In the genomic region with DNA sequence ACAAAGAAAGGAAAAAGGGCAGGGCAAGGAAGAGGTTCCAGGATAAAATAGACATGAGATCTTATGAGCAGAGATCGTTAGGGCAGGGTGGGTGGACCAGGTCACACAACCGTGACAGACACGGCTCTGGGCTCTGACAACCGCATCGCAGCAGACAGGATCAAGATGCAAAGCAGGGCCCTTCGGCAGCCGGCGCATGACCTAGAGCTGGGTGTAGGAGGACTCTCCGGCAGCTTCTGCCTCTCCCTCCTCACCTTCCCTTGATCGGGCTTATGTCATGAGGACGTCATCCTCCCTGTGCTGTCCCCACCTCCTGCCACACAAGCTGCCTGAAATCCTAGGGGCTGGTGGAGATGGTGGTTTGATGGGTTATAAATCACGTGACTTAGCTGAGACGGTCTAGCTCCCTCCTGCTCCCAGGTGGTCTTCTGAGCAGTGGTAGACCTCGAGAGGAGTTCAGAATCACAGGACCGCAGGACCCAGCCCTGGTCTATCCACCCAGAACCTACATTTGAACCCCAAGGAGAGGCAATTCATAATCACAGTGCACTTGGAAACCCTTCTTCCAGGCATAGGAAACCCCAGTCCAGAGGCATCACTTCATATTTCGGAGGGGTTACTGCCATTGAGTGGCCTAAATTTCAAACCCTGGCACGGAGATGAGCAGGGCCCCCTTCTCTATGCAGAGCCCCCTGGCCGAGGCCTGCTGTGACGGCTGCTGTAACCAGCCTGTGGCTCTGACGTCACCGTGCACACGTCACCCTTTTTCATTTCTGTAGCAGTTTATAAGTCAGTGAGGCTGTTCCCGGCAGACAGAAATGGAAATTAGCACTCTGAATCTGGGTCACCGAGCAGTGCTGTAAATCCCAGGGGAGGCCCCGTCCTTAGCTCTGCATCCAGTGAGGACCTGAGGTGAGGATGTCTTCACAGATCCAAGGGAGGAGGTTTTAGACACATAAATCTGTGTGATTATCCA, we compare ENCODE assay signal across 8 cellular contexts. TPM values are rescaled to one million over a fixed set of nuclear protein-coding genes. Genes with fewer than 3 reads are reported as not detected.
DNase-seq lines count a peak whose midpoint lies in the region; ATAC-seq and TF ChIP-seq lines count a peak whose summit lies in the region.

No MANE protein-coding gene starts in this region.

- peaks cover 0 to 15% of the 10 kb centered on the region in 2 donors for H3K27me3 Mint-ChIP-seq in T-cell

- H3K4me1 ChIP-seq in spleen (peaks cover 7 to 90% (median 53%) of the 10 kb centered on the region in 6 donors), PC-9 (replicated peaks; ENCODE audit: insufficient read depth) (no peaks in the 10 kb centered on the region), prostate gland (replicated peaks) (no peaks in the 10 kb centered on the region)

- H3K9me2 ChIP-seq in PC-9 (ENCODE audit: insufficient read depth), result no peaks in the 10 kb centered on the region

- no peaks in the 10 kb centered on the region for H4K20me1 ChIP-seq in PC-9 (ENCODE audit: insufficient read depth)

- no peaks in the 10 kb centered on the region for H3K27me3 ChIP-seq in spleen (replicated peaks in 1 of 7)
- peaks cover 89% of the 10 kb centered on the region for H3K27me3 ChIP-seq in PC-9 (ENCODE audit: insufficient read depth, low read depth)
- no peaks in the 10 kb centered on the region for H3K27me3 ChIP-seq in prostate gland (replicated peaks; ENCODE audit: insufficient read depth)

- DNase-seq in T-cell (peak in 32 of 34 experiments; percentile 27 to 76 (median 54)), spleen (peak; percentile 96), PC-9 (no peak), NCI-H2081 treated with DMSO at 0.1 percent for 48 hours (lab: John Stamatoyannopoulos, UW) (no peak), prostate gland (ENCODE audit: low spot score) (no peak)
- no peak for DNase-seq in effector CD8-positive, alpha-beta T cell (lab: John Stamatoyannopoulos, UW)

- no peak overlapping the region for H3K4me2 ChIP-seq in PC-9

- ATAC-seq in GM18870 (IDR thresholded peaks at IDR 0.05; ENCODE audit: unreplicated experiment) (peak; percentile 77), HG02623 (IDR thresholded peaks at IDR 0.05; ENCODE audit: unreplicated experiment) (peak; percentile 84), T-cell (replicated peaks in 1 of 4) (peak; percentile 50 to 86 (median 66))

- peak overlapping the region; percentile 67 to 92 (median 83) for H3K27ac ChIP-seq in spleen
- no peak overlapping the region for H3K27ac ChIP-seq in PC-9
- no peak overlapping the region for H3K27ac ChIP-seq in prostate gland

- CTCF ChIA-PET in T-cell (lab: Charles Lee) (interaction anchor here in 1 of 2 donors (1.5 kb wide), 1 partner anchor 124 kb away, joined by 5 read pairs; no protein-coding TSS in a partner anchor), PC-9 (lab: Charles Lee) (no interaction called here)

- H3K9me3 Mint-ChIP-seq in T-cell, result no peaks in the 10 kb centered on the region

- H3K4me3 ChIP-seq in spleen (peak overlapping the region in 3 of 8 donors; percentile 14 to 62 (median 17)), PC-9 (no peak overlapping the region), prostate gland (no peak overlapping the region)

- TF ChIP-seq CTCF in spleen (IDR thresholded peaks at IDR 0.05 in 8 of 11, conservative IDR thresholded peaks at IDR 0.05 in 3 of 11) (no peak), PC-9 (conservative IDR thresholded peaks at IDR 0.05) (no peak), prostate gland (IDR thresholded peaks at IDR 0.05) (no peak)

- H3K36me3 ChIP-seq in spleen, result no peaks in the 10 kb centered on the region
- no peaks in the 10 kb centered on the region for H3K36me3 ChIP-seq in PC-9 (ENCODE audit: low read depth)
- no peaks in the 10 kb centered on the region for H3K36me3 ChIP-seq in prostate gland

- TF ChIP-seq POLR2A in spleen (IDR thresholded peaks at IDR 0.05), result peak in 1 of 3 donors; percentile 42
- TF ChIP-seq POLR2A in prostate gland (IDR thresholded peaks at IDR 0.05), result no peak

- H3K27ac Mint-ChIP-seq in T-cell, result peak overlapping the region; percentile 73 to 85

- intact Hi-C loops in spleen (cut with DNase I; ENCODE audit: low total_unique reads) (no loop called here), PC-9 (cut with micrococcal nuclease; ENCODE audit: unreplicated experiment) (no loop called here), prostate gland (cut with DNase I) (no loop called here)

- peaks cover 3% of the 10 kb centered on the region for H3K36me3 Mint-ChIP-seq in T-cell

- H3F3A ChIP-seq in PC-9 (ENCODE audit: insufficient read depth, low read depth), result no peaks in the 10 kb centered on the region

- H3K9me3 ChIP-seq in spleen (no peaks in the 10 kb centered on the region), PC-9 (ENCODE audit: insufficient read depth, low read depth) (no peaks in the 10 kb centered on the region), prostate gland (no peaks in the 10 kb centered on the region)

- 51 to 74% (median 62%) methylated on average over 25 of the region's 25 CpGs for WGBS in spleen, 5 donors
- WGBS in prostate gland, result 74% methylated on average over 25 of the region's 25 CpGs

- H3K79me2 ChIP-seq in PC-9 (ENCODE audit: low read depth), result no peaks in the 10 kb centered on the region

- no TSS peak for BruUV-seq in PC-9 (replicated peaks; lab: Mats Ljungman, UMichigan)

- H3K4me3 Mint-ChIP-seq in T-cell, result peak overlapping the region; percentile 70 to 88 (median 86)

- H2AFZ ChIP-seq in PC-9, result no peak overlapping the region

- peaks cover 34 to 87% (median 54%) of the 10 kb centered on the region in 3 donors for H3K4me1 Mint-ChIP-seq in T-cell

- POLR2A ChIA-PET in T-cell (lab: Charles Lee), result interaction anchor here in 1 of 2 donors (1.0 to 2.7 kb wide), 3 partner anchors 10 to 20 kb away, joined by 3 to 12 read pairs (median 4); no protein-coding TSS in a partner anchor
- POLR2A ChIA-PET in PC-9 (lab: Charles Lee; ENCODE audit: unreplicated experiment), result no interaction called here

RNA-seq across cellular contexts. Expression of a gene that starts 8.7 kb away (rescaled TPM):
- 10 to 100 TPM in 3 of 5 donors, 1 to 10 TPM in 2; 3.2 to 19.4 (median 15.0) TPM for total RNA-seq in T-cell
- total RNA-seq in spleen, result 10 to 100 TPM; 15.5 to 37.0 (median 19.5) TPM
- 10 to 100 TPM; 16.1 to 26.9 (median 22.7) TPM for polyA plus RNA-seq in spleen
- total RNA-seq in PC-9 (2021), result not detected in 2 replicates
- total RNA-seq in prostate gland, result not detected

RNA-seq across cellular contexts. Expression of a gene that starts 43.6 kb away (rescaled TPM):
- not detected for total RNA-seq in T-cell
- 1 to 10 TPM in 1 of 7 donors, under 1 TPM in 2, not detected in 4; 0.24 to 1.0 (median 0.94) TPM for total RNA-seq in spleen
- not detected for polyA plus RNA-seq in spleen
- not detected in 2 replicates for total RNA-seq in PC-9 (2021)
- total RNA-seq in prostate gland, result not detected

Comparison
In these comparisons a context has a peak if more than half of its experiments do, and no peak if none do; other contexts are left out.
1. DNase-seq: peak in T-cell (32 of 34) and spleen (single experiment); none in PC-9 (0 of 2), effector CD8-positive, alpha-beta T cell (single experiment), NCI-H2081 treated with DMSO at 0.1 percent for 48 hours (single experiment) and prostate gland (single experiment).
2. H3K27ac ChIP-seq: peak in spleen (8 of 8); none in PC-9 (single experiment) and prostate gland (0 of 2).
3. Peak in every context shown above with its lines, with median percentiles within 50 percentile points of each other: ATAC-seq.